Comparison of ENCODE assay signal across 1 cellular context in the genomic region with DNA sequence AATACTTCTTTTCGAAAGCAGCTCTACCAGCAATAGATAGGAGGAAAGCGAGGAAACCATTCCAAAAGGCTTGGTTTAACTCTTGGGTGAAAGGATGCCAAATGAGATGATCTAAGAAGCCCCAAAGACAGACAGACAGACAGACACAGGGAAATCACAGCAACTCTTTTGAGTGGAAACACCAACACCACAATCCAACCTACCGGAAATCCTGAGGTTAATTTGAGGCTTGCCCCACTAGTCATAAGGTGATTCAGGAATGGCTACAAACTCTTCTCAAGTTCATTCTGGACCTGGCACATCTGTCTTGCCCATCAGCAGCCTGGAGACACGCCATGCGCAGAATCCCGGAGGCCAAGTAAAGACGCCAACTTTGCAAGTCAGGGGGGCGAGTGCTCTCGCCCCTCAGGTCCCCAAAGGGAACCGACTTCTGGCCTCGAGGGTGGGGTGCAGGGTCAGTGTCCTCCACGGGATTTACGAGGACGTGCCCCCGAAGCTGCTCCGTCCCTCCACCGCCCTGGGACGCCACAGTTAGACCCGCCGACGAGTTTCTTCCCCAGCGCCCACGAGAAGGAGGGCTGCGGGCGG.
TF ChIP-seq lines count a peak whose summit lies in the region.

No MANE protein-coding gene starts in this region.

TF ChIP-seq in H1, 55 proteins besides CTCF, POLR2A, EP300 and RAD21:
- TF ChIP-seq, protein P1, sequence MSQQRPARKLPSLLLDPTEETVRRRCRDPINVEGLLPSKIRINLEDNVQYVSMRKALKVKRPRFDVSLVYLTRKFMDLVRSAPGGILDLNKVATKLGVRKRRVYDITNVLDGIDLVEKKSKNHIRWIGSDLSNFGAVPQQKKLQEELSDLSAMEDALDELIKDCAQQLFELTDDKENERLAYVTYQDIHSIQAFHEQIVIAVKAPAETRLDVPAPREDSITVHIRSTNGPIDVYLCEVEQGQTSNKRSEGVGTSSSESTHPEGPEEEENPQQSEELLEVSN (IDR thresholded peaks at IDR 0.05): no peak
- TF ChIP-seq PHF8 (conservative IDR thresholded peaks at IDR 0.05; ENCODE audit: low read depth, low read length) (no peak), KDM4A (IDR thresholded peaks at IDR 0.05; ENCODE audit: low read depth, low read length, severe bottlenecking) (peak; percentile 47), CHD1 (IDR thresholded peaks at IDR 0.05; ENCODE audit: low read depth, low read length) (no peak)
